In genomic region chr22:36386900-36387663, GRCh38 we compare ENCODE assay signal across 8 cellular contexts. TPM values are rescaled to one million over a fixed set of nuclear protein-coding genes. Genes with fewer than 3 reads are reported as not detected.
DNase-seq lines count a peak whose midpoint lies in the region; ATAC-seq, FAIRE-seq and TF ChIP-seq lines count a peak whose summit lies in the region.

No MANE protein-coding gene starts in this region.

- H3K4me1 ChIP-seq in OCI-LY3 (ENCODE audit: low read length) = peaks cover 36% of the 10 kb centered on the region
- peaks cover 11% of the 10 kb centered on the region for H3K4me1 ChIP-seq in GM12878 (ENCODE audit: control insufficient read depth, insufficient read depth, low read length)
- peaks cover 38 to 80% (median 70%) of the 10 kb centered on the region in 6 donors for H3K4me1 ChIP-seq in spleen

- H3K9ac ChIP-seq in OCI-LY3 (ENCODE audit: low read length) = peak overlapping the region; percentile 94
- H3K9ac ChIP-seq in GM12878 (ENCODE audit: control insufficient read depth, insufficient read depth, low read length) = peak overlapping the region; percentile 78

- H3K36me3 ChIP-seq in OCI-LY3 (replicated peaks; ENCODE audit: low read depth, low read length) = peaks cover 22% of the 10 kb centered on the region
- H3K36me3 ChIP-seq in GM12878 (ENCODE audit: control insufficient read depth in 2 of 2, insufficient read depth in 2 of 2, low read length in 1 of 2) = no peaks in the 10 kb centered on the region; a peak in 1 of 4 replicates
- H3K36me3 ChIP-seq in spleen = peaks cover 0 to 23% (median 0%) of the 10 kb centered on the region in 6 donors

- no peak for FAIRE-seq in GM12878 (lab: Jason Lieb, UNC)

- H3K27ac Mint-ChIP-seq in HFFc6 = peak overlapping the region; percentile 90

- H3K36me3 Mint-ChIP-seq in HFFc6 (ENCODE audit: low read depth) = peaks cover 35% of the 10 kb centered on the region

- H3K4me3 ChIP-seq in GM12875 (ENCODE audit: low read depth, low read length) = peak overlapping the region; percentile 97
- H3K4me3 ChIP-seq in OCI-LY3 (ENCODE audit: low read length) = peak overlapping the region; percentile 86
- peak overlapping the region; percentile 74 for H3K4me3 ChIP-seq in GM12878
- H3K4me3 ChIP-seq in spleen = peak overlapping the region; percentile 73 to 100 (median 92)

- ATAC-seq in GM12878 (peak; percentile 42), GM18858 (IDR thresholded peaks at IDR 0.05; ENCODE audit: unreplicated experiment) (no peak)

- peaks cover 14% of the 10 kb centered on the region for H3K27me3 Mint-ChIP-seq in HFFc6 (ENCODE audit: insufficient read depth)

- TF ChIP-seq POLR2A in GM12878 (IDR thresholded peaks at IDR 0.05; ENCODE audit: low read depth, low read length) (peak; percentile 78; the same call in 1 of the 2 replicates), spleen (IDR thresholded peaks at IDR 0.05) (peak in 2 of 3 donors; percentile 33 to 70)

- under 1% methylated on average over 69 of the region's 81 CpGs for WGBS in GM12878 (ENCODE audit: insufficient coverage, insufficient replicate concordance, low lambda C conversion rate, missing lambda C conversion rate)
- 0 to 3% (median 0%) methylated on average over 31 to 81 of the region's 81 CpGs for WGBS in spleen, 5 donors

- TF ChIP-seq RAD21 in GM12878 (IDR thresholded peaks at IDR 0.05; ENCODE audit: insufficient read depth, low read depth, low read length) = no peak

- intact Hi-C loops in GM12878 (cut with micrococcal nuclease; ENCODE audit: unreplicated experiment) = loop anchor here (1.0 to 5.0 kb wide), 3 partner anchors 56 to 85 kb away; no protein-coding TSS in a partner anchor
- intact Hi-C loops in spleen (cut with DNase I; ENCODE audit: low total_unique reads) = loop anchor here (5.0 to 10.0 kb wide), 2 partner anchors 52 to 65 kb away; no protein-coding TSS in a partner anchor

- CTCF ChIA-PET in GM12878 (lab: Yijun Ruan, JAX) = interaction anchor here (0.9 to 1.6 kb wide), 4 partner anchors 10 to 99 kb away, joined by 3 to 5 read pairs (median 4); no protein-coding TSS in a partner anchor

- BruUV-seq in GM12878 (replicated peaks; lab: Mats Ljungman, UMichigan) = no TSS peak

- TF ChIP-seq CTCF in GM12875 (IDR thresholded peaks at IDR 0.05; ENCODE audit: borderline replicate concordance, insufficient read depth, low read depth, low read length) = no peak
- TF ChIP-seq CTCF in HFFc6 (IDR thresholded peaks at IDR 0.05) = no peak
- no peak for TF ChIP-seq CTCF in OCI-LY3 (IDR thresholded peaks at IDR 0.05; ENCODE audit: low read depth, low read length)
- no peak for TF ChIP-seq CTCF in GM12878 (IDR thresholded peaks at IDR 0.05 in 2 of 3, conservative IDR thresholded peaks at IDR 0.05 in 1 of 3; ENCODE audit: control insufficient read depth in 2 of 3, extremely low read depth in 1 of 3, insufficient read depth in 1 of 3, low read depth in 3 of 3, low read length in 3 of 3)
- TF ChIP-seq CTCF in spleen (IDR thresholded peaks at IDR 0.05 in 8 of 11, conservative IDR thresholded peaks at IDR 0.05 in 3 of 11) = peak in 1 of 11 experiments; percentile 14

- in situ Hi-C loops in GM12878 (cut with MboI) = no loop called here

- H3K27me3 ChIP-seq in OCI-LY3 (ENCODE audit: low read depth, low read length) = no peaks in the 10 kb centered on the region
- H3K27me3 ChIP-seq in GM12878 (replicated peaks in 1 of 2; ENCODE audit: control insufficient read depth in 2 of 2, insufficient read depth in 2 of 2, low read length in 1 of 2) = no peaks in the 10 kb centered on the region
- no peaks in the 10 kb centered on the region for H3K27me3 ChIP-seq in spleen (replicated peaks in 1 of 7)

- TF ChIP-seq EP300 in GM12878 (IDR thresholded peaks at IDR 0.05; ENCODE audit: borderline replicate concordance in 1 of 2, control insufficient read depth in 1 of 2, low read depth in 2 of 2, low read length in 2 of 2) = no peak

- DNase-seq in HFFc6 = no peak
- DNase-seq in GM12878 (ENCODE audit: low read depth, low spot score) = no peak
- peak; percentile 55 for DNase-seq in islet precursor cell
- DNase-seq in spleen = peak; percentile 98
- no peak for DNase-seq in DMS153 treated with DMSO at 0.1 percent for 48 hours (lab: John Stamatoyannopoulos, UW; ENCODE audit: unreplicated experiment)

- H2AFZ ChIP-seq in OCI-LY3 (ENCODE audit: low read depth, low read length) (no peak overlapping the region), GM12878 (ENCODE audit: control insufficient read depth, low read depth, low read length) (no peak overlapping the region)

- H3K79me2 ChIP-seq in OCI-LY3 (ENCODE audit: low read length) (peaks cover 58% of the 10 kb centered on the region), GM12878 (ENCODE audit: control insufficient read depth, insufficient read depth, low read length) (peaks cover 53% of the 10 kb centered on the region)

- H3K27ac ChIP-seq in OCI-LY3 (ENCODE audit: low read length) (peak overlapping the region; percentile 96), GM12878 (ENCODE audit: control insufficient read depth, insufficient read depth) (peak overlapping the region; percentile 88), spleen (peak overlapping the region; percentile 93 to 100 (median 98))

- RAD21 ChIA-PET in GM12878 (lab: Charles Lee; ENCODE audit: unreplicated experiment) = interaction anchor here (0.8 to 4.4 kb wide), 11 partner anchors 10 to 83 kb away, joined by 3 to 40 read pairs (median 6); no protein-coding TSS in a partner anchor

- peaks cover 28% of the 10 kb centered on the region for H4K20me1 ChIP-seq in OCI-LY3 (ENCODE audit: insufficient read depth, low read length)
- no peaks in the 10 kb centered on the region for H4K20me1 ChIP-seq in GM12878 (ENCODE audit: control insufficient read depth, insufficient read depth)

- peaks cover 44% of the 10 kb centered on the region for H3K4me1 Mint-ChIP-seq in HFFc6 (ENCODE audit: low read depth)

- peak overlapping the region; percentile 96 for H3K4me3 Mint-ChIP-seq in HFFc6

- SMC1A ChIA-PET in GM12878 (lab: Charles Lee; ENCODE audit: uncharacterized antibody, unreplicated experiment) = interaction anchor here (0.8 to 2.0 kb wide), 8 partner anchors 8 to 67 kb away, joined by 3 to 10 read pairs (median 4); no protein-coding TSS in a partner anchor

- POLR2A ChIA-PET in GM12878 (lab: Charles Lee) = interaction anchor here (0.8 to 5.6 kb wide), 13 partner anchors 8 to 65 kb away, joined by 3 to 53 read pairs (median 5); no protein-coding TSS in a partner anchor

- no peaks in the 10 kb centered on the region for H3K9me3 Mint-ChIP-seq in HFFc6

- no peaks in the 10 kb centered on the region for H3K9me3 ChIP-seq in OCI-LY3 (ENCODE audit: insufficient read depth, low read length)
- H3K9me3 ChIP-seq in GM12878 (replicated peaks; ENCODE audit: control insufficient read depth, insufficient read depth, low read length) = no peaks in the 10 kb centered on the region
- H3K9me3 ChIP-seq in spleen = no peaks in the 10 kb centered on the region

- H3K4me2 ChIP-seq in OCI-LY3 (ENCODE audit: low read length) = peak overlapping the region; percentile 93
- peak overlapping the region; percentile 88 for H3K4me2 ChIP-seq in GM12878 (ENCODE audit: control insufficient read depth, insufficient read depth)

TF ChIP-seq in GM12878, 131 proteins besides CTCF, POLR2A, EP300 and RAD21 (continues in another document):
- TF ChIP-seq NFYA (IDR thresholded peaks at IDR 0.05; ENCODE audit: borderline replicate concordance, low read depth, low read length) = no peak
- TF ChIP-seq DPF2 (IDR thresholded peaks at IDR 0.05) = peak; percentile 53; the same call in 1 of the 2 replicates

RNA-seq across cellular contexts. Expression of gene MYH9, which starts 0.7 kb away (rescaled TPM):
- total RNA-seq in HFFc6 (2021; fragmentation: NEBNext Ultra II Directional; extraction: Animal tissue kit (Norgen Biotek cat#: 25700)) = 1,000 to 10,000 TPM in 2 of 6 experiments, 100 to 1,000 TPM in 4; 881 to 1,084 (median 937) TPM
- total RNA-seq in GM12878 (2013; cell fraction: nucleolus; rRNA removed) = 209 and 215 TPM in 2 replicates
- 185 and 216 TPM in 2 replicates for total RNA-seq in GM12878 (2014; rRNA removed)
- 82.8 and 83.1 TPM in 2 replicates for total RNA-seq in GM12878 (2014; rRNA removed; fragmentation: Illumina TruSeq; extraction: Trizol)
- 497 and 525 TPM in 2 replicates for total RNA-seq in GM12878 (2021)
- 79.9 TPM for polyA plus RNA-seq in GM12878 (2011; ENCODE audit: low read depth)
- 42.4 and 98.6 TPM in 2 replicates for polyA plus RNA-seq in GM12878 (2011; rRNA removed)
- polyA plus RNA-seq in GM12878 (2011; cell fraction: cytosol; rRNA removed) = 51.0 and 59.8 TPM in 2 replicates
- 91.7 and 127 TPM in 2 replicates for polyA plus RNA-seq in GM12878 (2011; cell fraction: nucleus; rRNA removed)
- 154 and 166 TPM in 2 replicates for polyA plus RNA-seq in GM12878 (2012)
- polyA plus RNA-seq in GM12878 (2014; fragmentation: Illumina TruSeq; extraction: Trizol) = 123 and 125 TPM in 2 replicates
- polyA plus RNA-seq in GM12878 (2014; fragmentation: Nextera tagmentation; extraction: Ambion mirVana) = 1 to 10 TPM; 5.1 to 8.1 TPM
- polyA plus RNA-seq in GM12878 (2014; rRNA removed) = 165 and 198 TPM in 2 replicates
- polyA plus RNA-seq in GM12878 (2016; fragmentation: Nextera tagmentation; extraction: Ambion mirVana) = 100 to 1,000 TPM; 228 to 236 TPM
- 168 and 298 TPM in 2 replicates for polyA minus RNA-seq in GM12878 (2011; rRNA and poly(A)+ RNA removed)
- polyA minus RNA-seq in GM12878 (2011; cell fraction: cytosol; rRNA and poly(A)+ RNA removed) = 91.7 and 100 TPM in 2 replicates
- polyA minus RNA-seq in GM12878 (2011; cell fraction: nucleus; rRNA and poly(A)+ RNA removed) = 54.6 and 83.0 TPM in 2 replicates
- total RNA-seq in spleen = 1,000 to 10,000 TPM in 4 of 7 donors, 100 to 1,000 TPM in 3; 575 to 1,376 (median 1,013) TPM
- polyA plus RNA-seq in spleen = 100 to 1,000 TPM in 1 of 3 donors, 10 to 100 TPM in 2; 59.8 to 166 (median 71.1) TPM

Comparison
In these comparisons a context has a peak if more than half of its experiments do, and no peak if none do; other contexts are left out.
1. DNase-seq: peak in islet precursor cell (single experiment) and spleen (single experiment); none in HFFc6 (single experiment), GM12878 (single experiment) and DMS153 treated with DMSO at 0.1 percent for 48 hours (single experiment).
2. Peak in every context shown above with its lines, with median percentiles within 50 percentile points of each other: H3K4me3 ChIP-seq and H3K27ac ChIP-seq.